Comparison of ENCODE assay signal across 1 cellular context in the genomic region with DNA sequence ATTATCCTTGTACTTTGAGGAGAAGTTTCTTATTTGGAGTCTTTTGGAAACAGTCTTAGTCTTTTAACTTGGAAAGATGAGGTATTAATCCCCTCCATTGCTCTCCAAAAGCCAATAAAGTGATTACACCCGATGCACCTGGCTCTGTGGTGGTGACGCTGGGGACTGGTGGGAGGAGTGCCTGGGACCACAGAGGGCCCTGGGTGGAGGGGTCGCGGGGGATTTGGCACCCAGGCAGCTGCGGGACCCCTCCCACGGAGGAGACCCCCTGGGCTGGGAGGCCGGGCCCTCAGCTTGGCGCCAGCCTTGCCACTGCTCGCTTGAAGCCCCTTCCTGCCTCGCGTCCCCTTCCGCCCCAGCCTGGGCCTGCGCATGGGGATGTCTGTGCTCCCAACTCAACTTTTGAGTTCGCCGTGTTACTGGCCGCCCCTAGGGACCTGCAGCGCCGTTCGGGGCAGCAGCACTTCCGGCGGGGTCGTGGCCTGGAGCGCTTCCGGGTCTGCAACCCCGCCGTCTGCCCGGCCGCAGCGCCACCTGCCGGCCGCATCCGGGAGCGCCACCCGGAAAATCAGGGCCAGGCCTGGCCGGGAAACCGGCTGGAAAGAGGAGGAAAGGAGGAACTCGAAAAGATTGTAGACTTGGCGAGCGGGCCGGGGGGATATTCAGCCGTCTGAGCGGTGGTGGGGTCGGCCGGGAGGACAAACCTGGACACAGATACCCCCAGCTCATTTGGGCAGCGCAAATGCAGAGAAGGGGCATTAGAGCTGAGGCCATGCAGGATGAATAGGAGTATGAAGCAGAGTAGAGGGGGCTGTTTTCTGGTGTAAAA.
A peak's percentile ranks its signal among the peaks of the same experiment; 100 is the strongest.
TF ChIP-seq lines count a peak whose summit lies in the region.

No MANE protein-coding gene starts in this region.

TF ChIP-seq in GM12878, 131 proteins besides CTCF, POLR2A, EP300 and RAD21 (continued from another document):
- TF ChIP-seq CEBPZ (IDR thresholded peaks at IDR 0.05; ENCODE audit: low read depth, low read length) (no peak), HDAC6 (IDR thresholded peaks at IDR 0.05; ENCODE audit: unreplicated experiment) (no peak), SMAD1 (IDR thresholded peaks at IDR 0.05; ENCODE audit: low read depth, partially characterized antibody) (no peak), ZBTB4 (CRISPR knock-in tag; IDR thresholded peaks at IDR 0.05) (no peak), MAX (IDR thresholded peaks at IDR 0.05; ENCODE audit: low read depth, low read length) (peak; percentile 64; the same call in 1 of the 2 replicates), EZH2 (IDR thresholded peaks at IDR 0.05; ENCODE audit: borderline replicate concordance, control insufficient read depth, low read depth, low read length) (no peak), SUPT20H (IDR thresholded peaks at IDR 0.05; ENCODE audit: borderline replicate concordance, control insufficient read depth, low read depth, low read length) (no peak), ZNF687 (IDR thresholded peaks at IDR 0.05) (peak; percentile 90), ZSCAN29 (IDR thresholded peaks at IDR 0.05) (no peak), MTA3 (IDR thresholded peaks at IDR 0.05; ENCODE audit: borderline replicate concordance, low read length) (peak; percentile 45; the same call in 1 of the 2 replicates), CBX5 (IDR thresholded peaks at IDR 0.05; ENCODE audit: low read depth) (no peak), RCOR1 (conservative IDR thresholded peaks at IDR 0.05; ENCODE audit: low read depth, low read length) (0 out of 2 replicates have a peak, but pooled peaks have one; percentile 65), JUNB (IDR thresholded peaks at IDR 0.05) (no peak), IKZF2 (IDR thresholded peaks at IDR 0.05) (peak; percentile 53 to 67; a peak in 2 of 4 replicates), KAT2A (conservative IDR thresholded peaks at IDR 0.05; ENCODE audit: control insufficient read depth, low read depth, low read length) (no peak), SMARCA5 (IDR thresholded peaks at IDR 0.05) (no peak; the same call in 1 of the 2 replicates)
- TF ChIP-seq, protein P1, sequence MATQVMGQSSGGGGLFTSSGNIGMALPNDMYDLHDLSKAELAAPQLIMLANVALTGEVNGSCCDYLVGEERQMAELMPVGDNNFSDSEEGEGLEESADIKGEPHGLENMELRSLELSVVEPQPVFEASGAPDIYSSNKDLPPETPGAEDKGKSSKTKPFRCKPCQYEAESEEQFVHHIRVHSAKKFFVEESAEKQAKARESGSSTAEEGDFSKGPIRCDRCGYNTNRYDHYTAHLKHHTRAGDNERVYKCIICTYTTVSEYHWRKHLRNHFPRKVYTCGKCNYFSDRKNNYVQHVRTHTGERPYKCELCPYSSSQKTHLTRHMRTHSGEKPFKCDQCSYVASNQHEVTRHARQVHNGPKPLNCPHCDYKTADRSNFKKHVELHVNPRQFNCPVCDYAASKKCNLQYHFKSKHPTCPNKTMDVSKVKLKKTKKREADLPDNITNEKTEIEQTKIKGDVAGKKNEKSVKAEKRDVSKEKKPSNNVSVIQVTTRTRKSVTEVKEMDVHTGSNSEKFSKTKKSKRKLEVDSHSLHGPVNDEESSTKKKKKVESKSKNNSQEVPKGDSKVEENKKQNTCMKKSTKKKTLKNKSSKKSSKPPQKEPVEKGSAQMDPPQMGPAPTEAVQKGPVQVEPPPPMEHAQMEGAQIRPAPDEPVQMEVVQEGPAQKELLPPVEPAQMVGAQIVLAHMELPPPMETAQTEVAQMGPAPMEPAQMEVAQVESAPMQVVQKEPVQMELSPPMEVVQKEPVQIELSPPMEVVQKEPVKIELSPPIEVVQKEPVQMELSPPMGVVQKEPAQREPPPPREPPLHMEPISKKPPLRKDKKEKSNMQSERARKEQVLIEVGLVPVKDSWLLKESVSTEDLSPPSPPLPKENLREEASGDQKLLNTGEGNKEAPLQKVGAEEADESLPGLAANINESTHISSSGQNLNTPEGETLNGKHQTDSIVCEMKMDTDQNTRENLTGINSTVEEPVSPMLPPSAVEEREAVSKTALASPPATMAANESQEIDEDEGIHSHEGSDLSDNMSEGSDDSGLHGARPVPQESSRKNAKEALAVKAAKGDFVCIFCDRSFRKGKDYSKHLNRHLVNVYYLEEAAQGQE (IDR thresholded peaks at IDR 0.05; ENCODE audit: low read depth, low read length) = no peak
- TF ChIP-seq, protein P2, sequence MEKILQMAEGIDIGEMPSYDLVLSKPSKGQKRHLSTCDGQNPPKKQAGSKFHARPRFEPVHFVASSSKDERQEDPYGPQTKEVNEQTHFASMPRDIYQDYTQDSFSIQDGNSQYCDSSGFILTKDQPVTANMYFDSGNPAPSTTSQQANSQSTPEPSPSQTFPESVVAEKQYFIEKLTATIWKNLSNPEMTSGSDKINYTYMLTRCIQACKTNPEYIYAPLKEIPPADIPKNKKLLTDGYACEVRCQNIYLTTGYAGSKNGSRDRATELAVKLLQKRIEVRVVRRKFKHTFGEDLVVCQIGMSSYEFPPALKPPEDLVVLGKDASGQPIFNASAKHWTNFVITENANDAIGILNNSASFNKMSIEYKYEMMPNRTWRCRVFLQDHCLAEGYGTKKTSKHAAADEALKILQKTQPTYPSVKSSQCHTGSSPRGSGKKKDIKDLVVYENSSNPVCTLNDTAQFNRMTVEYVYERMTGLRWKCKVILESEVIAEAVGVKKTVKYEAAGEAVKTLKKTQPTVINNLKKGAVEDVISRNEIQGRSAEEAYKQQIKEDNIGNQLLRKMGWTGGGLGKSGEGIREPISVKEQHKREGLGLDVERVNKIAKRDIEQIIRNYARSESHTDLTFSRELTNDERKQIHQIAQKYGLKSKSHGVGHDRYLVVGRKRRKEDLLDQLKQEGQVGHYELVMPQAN (conservative IDR thresholded peaks at IDR 0.05) = peak; percentile 73; the same call in 1 of the 2 replicates
TF ChIP-seq in GM12878: peak in this region for 57.
